ENCODE assay signal across 8 cellular contexts in genomic region chr2:64730551-64731305, GRCh38.
A peak's percentile ranks its signal among the peaks of the same experiment; 100 is the strongest.
DNase-seq lines count a peak whose midpoint lies in the region; ATAC-seq and TF ChIP-seq lines count a peak whose summit lies in the region.

No MANE protein-coding gene starts in this region.

- H3K79me2 ChIP-seq in OCI-LY7 (ENCODE audit: insufficient read depth, low read depth, low read length) (peaks cover 54% of the 10 kb centered on the region), osteoblast (ENCODE audit: insufficient read depth, low read length) (peaks cover 85% of the 10 kb centered on the region)

- POLR2A ChIA-PET in OCI-LY7 (lab: Charles Lee): interaction anchor here (1.3 to 7.1 kb wide), 5 partner anchors 11 to 76 kb away, joined by 3 to 123 read pairs (median 7); partner anchors contain the start of gene SERTAD2

- no peak for TF ChIP-seq EP300 in gastroesophageal sphincter (IDR thresholded peaks at IDR 0.05)

- TF ChIP-seq CTCF in OCI-LY7 (conservative IDR thresholded peaks at IDR 0.05; ENCODE audit: low read length) (no peak), gastroesophageal sphincter (IDR thresholded peaks at IDR 0.05) (no peak), osteoblast (IDR thresholded peaks at IDR 0.05; ENCODE audit: extremely low read depth, low read depth, low read length) (no peak)

- no peak for TF ChIP-seq POLR2A in gastroesophageal sphincter (IDR thresholded peaks at IDR 0.05)

- ATAC-seq in HG02642 (IDR thresholded peaks at IDR 0.05; ENCODE audit: poor library complexity, unreplicated experiment) (peak; percentile 42), gastroesophageal sphincter (peak; percentile 84), HG03521 (IDR thresholded peaks at IDR 0.05; ENCODE audit: unreplicated experiment) (no peak), HG02970 (IDR thresholded peaks at IDR 0.05; ENCODE audit: low FRiP score, unreplicated experiment) (no peak)

- BruUV-seq in OCI-LY7 (replicated peaks; lab: Mats Ljungman, UMichigan): no TSS peak

- H3K27me3 ChIP-seq in gastroesophageal sphincter: no peaks in the 10 kb centered on the region
- H3K27me3 ChIP-seq in osteoblast (ENCODE audit: insufficient read depth, low read length): no peaks in the 10 kb centered on the region

- DNase-seq in CD1c-positive myeloid dendritic cell (ENCODE audit: extremely low spot score): peak; percentile 52
- DNase-seq in OCI-LY7 (ENCODE audit: low spot score): peak; percentile 54
- peak; percentile 20 for DNase-seq in activated naive CD4-positive, alpha-beta T cell treated with Interleukin-2 at 50 U/mL for 16 hours
- peak; percentile 93 for DNase-seq in osteoblast (ENCODE audit: insufficient read length, low spot score, missing footprints)

- peak overlapping the region; percentile 62 for H3K4me3 ChIP-seq in OCI-LY7 (ENCODE audit: low read depth, low read length, poor library complexity, severe bottlenecking)
- H3K4me3 ChIP-seq in gastroesophageal sphincter: peak overlapping the region; percentile 43 to 56
- peak overlapping the region; percentile 70 for H3K4me3 ChIP-seq in osteoblast (ENCODE audit: insufficient read depth, low read length)

- H3K9me2 ChIP-seq in OCI-LY7 (ENCODE audit: insufficient read depth, low read length): no peaks in the 10 kb centered on the region

- H3K4me1 ChIP-seq in OCI-LY7 (ENCODE audit: insufficient read depth, low read length, poor library complexity, severe bottlenecking) (peaks cover 82% of the 10 kb centered on the region), gastroesophageal sphincter (peaks cover 0 to 29% (median 0%) of the 10 kb centered on the region in 3 donors), osteoblast (ENCODE audit: insufficient read depth, low read length) (peaks cover 28% of the 10 kb centered on the region)

- H2AFZ ChIP-seq in OCI-LY7 (ENCODE audit: low read length): peak overlapping the region; percentile 82
- H2AFZ ChIP-seq in osteoblast (ENCODE audit: low read length): peak overlapping the region; percentile 79

- no peaks in the 10 kb centered on the region for H4K20me1 ChIP-seq in OCI-LY7 (ENCODE audit: insufficient read depth, low read length)
- H4K20me1 ChIP-seq in osteoblast (ENCODE audit: insufficient read depth, low read length): no peaks in the 10 kb centered on the region

- H3K9me3 ChIP-seq in OCI-LY7 (ENCODE audit: low read length): no peaks in the 10 kb centered on the region
- no peaks in the 10 kb centered on the region for H3K9me3 ChIP-seq in gastroesophageal sphincter
- H3K9me3 ChIP-seq in osteoblast (ENCODE audit: low read depth, low read length): no peaks in the 10 kb centered on the region

- peaks cover 37% of the 10 kb centered on the region for H3K36me3 ChIP-seq in OCI-LY7 (ENCODE audit: insufficient read depth, low read length)
- H3K36me3 ChIP-seq in gastroesophageal sphincter: no peaks in the 10 kb centered on the region
- peaks cover 12% of the 10 kb centered on the region for H3K36me3 ChIP-seq in osteoblast (ENCODE audit: insufficient read depth, low read length)

- H3K27ac ChIP-seq in OCI-LY7 (ENCODE audit: low read depth, low read length, poor library complexity, severe bottlenecking): peak overlapping the region; percentile 97
- H3K27ac ChIP-seq in gastroesophageal sphincter: peak overlapping the region; percentile 59 to 75 (median 66)
- peak overlapping the region; percentile 93 for H3K27ac ChIP-seq in osteoblast (ENCODE audit: low read depth, low read length)

- H3K4me2 ChIP-seq in OCI-LY7 (ENCODE audit: low read length) (peak overlapping the region; percentile 92), osteoblast (ENCODE audit: insufficient read depth, low read length) (peak overlapping the region; percentile 90)

- intact Hi-C loops in OCI-LY7 (cut with micrococcal nuclease; ENCODE audit: unreplicated experiment): no loop called here

- CTCF ChIA-PET in OCI-LY7 (lab: Charles Lee; ENCODE audit: unreplicated experiment): no interaction called here

- 14 to 40% methylated on average over 3 to 5 of the region's 9 CpGs for WGBS in gastroesophageal sphincter (ENCODE audit: low coverage in 1 of 2), 2 donors

Comparison
In these comparisons a context has a peak if more than half of its experiments do, and no peak if none do; other contexts are left out.
1. DNase-seq: peak in every context shown above with its lines; median percentile 93 in osteoblast; 54 in OCI-LY7; 52 in CD1c-positive myeloid dendritic cell; 20 in activated naive CD4-positive, alpha-beta T cell treated with Interleukin-2 at 50 U/mL for 16 hours.
2. ATAC-seq: peak in HG02642 (single experiment) and gastroesophageal sphincter (single experiment); none in HG03521 (single experiment) and HG02970 (single experiment).
3. Peak in every context shown above with its lines, with median percentiles within 50 percentile points of each other: H3K27ac ChIP-seq and H3K4me3 ChIP-seq.